In genomic region chr3:51966486-51966885, GRCh38 we compare ENCODE assay signal across 9 cellular contexts. TPM values are rescaled to one million over a fixed set of nuclear protein-coding genes. Genes with fewer than 3 reads are reported as not detected.
DNase-seq lines count a peak whose midpoint lies in the region; FAIRE-seq and TF ChIP-seq lines count a peak whose summit lies in the region.
"Had no signal": no experiment of that assay in that cellular context is flagged by ENCODE, and none has a peak within 500 bp of the region (broad histone marks: within the 10 kb centered on the region; RNA-seq: fewer than 3 reads in every experiment).

No MANE protein-coding gene starts in this region.

- H3K9me3 Mint-ChIP-seq in activated naive CD8-positive, alpha-beta T cell treated with anti-CD3 and anti-CD28 coated beads for 36 hours: no peaks in the 10 kb centered on the region

- no peak for FAIRE-seq in kidney (lab: Jason Lieb, UNC)
- FAIRE-seq: K562 had no signal

- no peak overlapping the region for H3K27ac ChIP-seq in kidney (ENCODE audit: low read depth in 2 of 2, low read length in 2 of 2)
- peak overlapping the region; percentile 99 for H3K27ac ChIP-seq in substantia nigra (ENCODE audit: low read depth, low read length, poor library complexity, severe bottlenecking)

- in situ Hi-C loops in GM13977 (cut with MboI; ENCODE audit: low pct_unique_long_range_greater_than_20kb, low sequenced_read_pairs, unreplicated experiment): no loop called here

- intact Hi-C loops in kidney (cut with DNase I): no loop called here

- no peaks in the 10 kb centered on the region for H3K9me3 ChIP-seq in kidney (ENCODE audit: control insufficient read depth in 1 of 2, low read length in 2 of 2)

- H3K4me1 Mint-ChIP-seq in activated naive CD8-positive, alpha-beta T cell treated with anti-CD3 and anti-CD28 coated beads for 36 hours: peaks cover 5% of the 10 kb centered on the region

- H3K9ac ChIP-seq in kidney (ENCODE audit: low read length in 2 of 2): peak overlapping the region; percentile 52 to 95

- H3K4me1 ChIP-seq in kidney (ENCODE audit: control insufficient read depth in 1 of 2, insufficient read depth in 1 of 2, low read depth in 1 of 2, low read length in 2 of 2): peaks cover 0 to 12% of the 10 kb centered on the region in 2 donors

- peaks cover 2% of the 10 kb centered on the region for H3K36me3 Mint-ChIP-seq in activated naive CD8-positive, alpha-beta T cell treated with anti-CD3 and anti-CD28 coated beads for 36 hours

- H3K4me3 Mint-ChIP-seq in activated naive CD8-positive, alpha-beta T cell treated with anti-CD3 and anti-CD28 coated beads for 36 hours: peak overlapping the region; percentile 75

- peak overlapping the region; percentile 53 to 69 for H3K4me3 ChIP-seq in kidney (ENCODE audit: low read length in 2 of 2)

- no peaks in the 10 kb centered on the region for H3K27me3 Mint-ChIP-seq in activated naive CD8-positive, alpha-beta T cell treated with anti-CD3 and anti-CD28 coated beads for 36 hours

- no peak overlapping the region for H3K27ac Mint-ChIP-seq in activated naive CD8-positive, alpha-beta T cell treated with anti-CD3 and anti-CD28 coated beads for 36 hours

- TF ChIP-seq CTCF in kidney (IDR thresholded peaks at IDR 0.05; ENCODE audit: borderline replicate concordance, extremely low read depth, insufficient read depth): no peak
- TF ChIP-seq CTCF in GM13977 (IDR thresholded peaks at IDR 0.05; ENCODE audit: extremely low read depth, insufficient read depth, missing control alignments): no peak

- peaks cover 0 to 5% of the 10 kb centered on the region in 2 donors for H3K36me3 ChIP-seq in kidney (ENCODE audit: control insufficient read depth in 1 of 2, insufficient read depth in 2 of 2, low read length in 2 of 2)

- DNase-seq in NCI-H146 (lab: John Stamatoyannopoulos, UW): peak; percentile 20
- DNase-seq in NCI-H146 treated with DMSO at 0.1 percent for 48 hours (lab: John Stamatoyannopoulos, UW; ENCODE audit: unreplicated experiment): no peak
- DNase-seq in activated naive CD8-positive, alpha-beta T cell treated with anti-CD3 and anti-CD28 coated beads for 36 hours: no peak
- no peak for DNase-seq in kidney
- DNase-seq in substantia nigra (lab: John Stamatoyannopoulos, UW): peak in 12 of 49 donors; percentile 35 to 74 (median 56)
- DNase-seq in GM13977 (ENCODE audit: low spot score): no peak
- DNase-seq in H4 (ENCODE audit: low spot score): no peak
- no peak for DNase-seq in NCI-H2029 (lab: John Stamatoyannopoulos, UW)

RNA-seq across cellular contexts. Expression of gene PCBP4, which starts 0.8 kb away (rescaled TPM):
- total RNA-seq in activated naive CD8-positive, alpha-beta T cell treated with anti-CD3 and anti-CD28 coated beads for 36 hours: 1 to 10 TPM; 4.5 to 5.6 TPM
- total RNA-seq in kidney: 31.7 TPM
- polyA plus RNA-seq in kidney (ENCODE audit: insufficient read depth, low read depth, low replicate concordance): 34.0 TPM
- 27.0 and 31.0 TPM in 2 replicates for total RNA-seq in H4 (2014; rRNA removed; shearing (Covaris generic))

RNA-seq across cellular contexts. Expression of gene ABHD14B, which starts 7.4 kb away (rescaled TPM):
- 10 to 100 TPM; 58.7 to 59.6 TPM for total RNA-seq in activated naive CD8-positive, alpha-beta T cell treated with anti-CD3 and anti-CD28 coated beads for 36 hours
- 73.5 TPM for total RNA-seq in kidney
- polyA plus RNA-seq in kidney (ENCODE audit: insufficient read depth, low read depth, low replicate concordance): 207 TPM
- 3.2 and 12.5 TPM in 2 replicates for total RNA-seq in H4 (2014; rRNA removed; shearing (Covaris generic))

RNA-seq across cellular contexts. Expression of gene ABHD14A, which starts 8.4 kb away (rescaled TPM):
- 10 to 100 TPM; 10.2 to 12.9 TPM for total RNA-seq in activated naive CD8-positive, alpha-beta T cell treated with anti-CD3 and anti-CD28 coated beads for 36 hours
- total RNA-seq in kidney: 20.7 TPM
- 50.5 TPM for polyA plus RNA-seq in kidney (ENCODE audit: insufficient read depth, low read depth, low replicate concordance)
- total RNA-seq in H4 (2014; rRNA removed; shearing (Covaris generic)): 8.0 and 13.9 TPM in 2 replicates

RNA-seq across cellular contexts. Expression of gene GPR62, which starts 11.3 kb away (rescaled TPM):
- total RNA-seq in activated naive CD8-positive, alpha-beta T cell treated with anti-CD3 and anti-CD28 coated beads for 36 hours: not detected
- total RNA-seq in kidney: 0.09 TPM
- polyA plus RNA-seq in kidney (ENCODE audit: insufficient read depth, low read depth, low replicate concordance): 0.41 TPM
- total RNA-seq in H4 (2014; rRNA removed; shearing (Covaris generic)): not detected in 2 replicates
- total RNA-seq: K562 had no signal
- polyA plus RNA-seq: K562 had no signal

RNA-seq across cellular contexts. Expression of gene ACY1, which starts 16.8 kb away (rescaled TPM):
- total RNA-seq in activated naive CD8-positive, alpha-beta T cell treated with anti-CD3 and anti-CD28 coated beads for 36 hours: 10 to 100 TPM; 74.7 to 75.5 TPM
- 68.1 TPM for total RNA-seq in kidney
- polyA plus RNA-seq in kidney (ENCODE audit: insufficient read depth, low read depth, low replicate concordance): 856 TPM
- total RNA-seq in H4 (2014; rRNA removed; shearing (Covaris generic)): 35.6 and 41.7 TPM in 2 replicates
